ENCODE assay signal across 8 cellular contexts in the genomic region with DNA sequence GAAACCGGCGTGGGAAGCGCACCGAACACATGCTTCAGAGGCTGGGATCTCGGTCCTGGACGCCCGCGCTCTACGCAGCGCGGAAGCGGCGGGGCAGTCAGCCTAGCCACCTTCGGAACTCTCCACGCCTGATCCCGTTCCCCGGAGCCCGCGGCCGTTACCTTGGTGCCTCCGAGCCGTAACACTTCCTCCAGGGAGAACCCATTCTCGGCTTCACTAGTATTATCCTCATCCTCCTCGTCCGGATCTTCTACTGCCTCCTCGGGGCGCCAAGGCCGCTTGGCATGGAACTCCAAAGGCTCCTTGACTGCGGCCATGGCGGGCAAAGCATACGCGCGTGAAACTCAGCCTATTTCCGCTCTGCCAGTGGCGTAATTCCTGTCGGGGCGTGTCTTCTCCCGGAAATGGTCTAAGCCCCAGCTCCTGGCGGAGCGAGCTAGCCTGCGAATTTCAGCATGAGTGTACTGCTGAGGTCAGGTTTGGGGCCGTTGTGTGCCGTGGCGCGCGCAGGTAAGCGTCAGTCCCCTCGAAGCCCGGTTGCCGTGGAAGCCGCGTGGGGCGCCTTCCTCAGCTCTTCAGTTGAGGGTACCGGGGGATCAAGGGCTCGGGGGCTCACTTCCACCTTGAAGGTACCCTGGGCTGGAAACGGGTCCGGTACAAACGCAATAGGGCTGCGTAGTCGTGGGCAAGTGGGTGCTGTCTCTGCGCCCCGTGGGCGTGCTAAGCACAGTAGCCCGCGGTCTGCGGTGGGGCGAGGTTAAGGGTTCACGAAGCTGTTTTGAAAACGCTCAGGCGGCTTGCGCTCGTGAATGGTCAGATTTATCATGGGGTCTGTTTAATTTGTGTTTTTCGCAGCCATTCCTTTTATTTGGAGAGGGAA. TPM values are rescaled to one million over a fixed set of nuclear protein-coding genes. Genes with fewer than 3 reads are reported as not detected.
A peak's percentile ranks its signal among the peaks of the same experiment; 100 is the strongest.
DNase-seq lines count a peak whose midpoint lies in the region; ATAC-seq and TF ChIP-seq lines count a peak whose summit lies in the region.

Gene CEBPZ (minus strand): TSS at position 346 of the 880 bp plus-strand sequence. CDS start 29 bp downstream, at position 317.
Gene NDUFAF7 (plus strand): TSS at position 408 of the 880 bp plus-strand sequence. CDS start 48 bp downstream, at position 456.

- H3K27me3 ChIP-seq in kidney epithelial cell (ENCODE audit: control insufficient read depth, insufficient read depth, low read length), result no peaks in the 10 kb centered on the region

- H3K4me3 ChIP-seq in kidney epithelial cell (ENCODE audit: low read depth, low read length), result peak within 1 kb of the TSS; percentile 85

- DNase-seq in AG09319 (ENCODE audit: extremely low read depth, low read depth) (peak; percentile 75), NCI-H226 (peak; percentile 93), cerebellum (ENCODE audit: low spot score) (peak; percentile 92), kidney epithelial cell (ENCODE audit: low read depth) (peak; percentile 83)
- DNase-seq in stimulated activated CD4-positive, alpha-beta T cell treated with anti-CD3 and anti-CD28 coated beads, Interleukin-15, amount 100 ng/mL, for 48 hours (ENCODE audit: low read depth in 2 of 2), result peak; percentile 88 to 89

- ATAC-seq in GM19023 (IDR thresholded peaks at IDR 0.05; ENCODE audit: unreplicated experiment), result peak; percentile 96
- ATAC-seq in HG03196 (IDR thresholded peaks at IDR 0.05; ENCODE audit: unreplicated experiment), result peak; percentile 93
- ATAC-seq in activated CD4-positive, CD25-positive, alpha-beta regulatory T cell treated with anti-CD3 and anti-CD28 coated beads, Interleukin-2, amount 50 U/mL, for 24 hours, result peak; percentile 98

- no peaks in the 10 kb centered on the region for H3K36me3 ChIP-seq in kidney epithelial cell (ENCODE audit: control insufficient read depth, insufficient read depth, low read length)

- no peak for TF ChIP-seq CTCF in AG09319 (IDR thresholded peaks at IDR 0.05; ENCODE audit: low read depth, low read length)
- TF ChIP-seq CTCF in kidney epithelial cell (IDR thresholded peaks at IDR 0.05; ENCODE audit: insufficient read depth, low read length, poor library complexity, severe bottlenecking), result peak; percentile 5

RNA-seq across cellular contexts. Expression of gene CEBPZ, which starts in this region (rescaled TPM):
- 33.8 TPM for total RNA-seq in cerebellum
- 30.3 and 43.2 TPM in 2 replicates for total RNA-seq in kidney epithelial cell

RNA-seq across cellular contexts. Expression of gene NDUFAF7, which starts in this region (rescaled TPM):
- total RNA-seq in cerebellum, result 41.0 TPM
- total RNA-seq in kidney epithelial cell, result 12.4 and 13.5 TPM in 2 replicates

Comparison
In these comparisons a context has a peak if more than half of its experiments do, and no peak if none do; other contexts are left out.
1. Peak in every context shown above with its lines: DNase-seq, ATAC-seq and H3K4me3 ChIP-seq.